ENCODE assay signal across 1 cellular context in the genomic region with DNA sequence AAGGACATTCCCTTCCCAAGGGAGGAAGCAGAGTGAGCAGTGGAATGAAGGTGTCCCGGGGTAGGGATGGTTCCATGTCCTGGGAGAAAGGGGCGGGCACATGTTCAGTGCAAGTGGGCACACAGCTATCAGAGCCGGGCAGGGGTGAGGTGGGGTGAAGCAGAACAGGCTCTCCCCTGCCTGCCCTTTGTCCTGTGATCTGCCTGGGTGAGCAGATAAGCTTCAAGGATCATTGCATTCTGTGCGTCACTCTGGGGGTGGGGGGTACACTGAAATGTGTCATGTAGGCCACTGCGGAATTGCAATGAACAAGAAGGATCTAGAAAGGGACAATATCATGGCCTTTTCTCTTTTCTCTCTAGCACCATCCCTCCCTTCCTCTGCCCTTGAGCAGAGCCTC.
TF ChIP-seq lines count a peak whose summit lies in the region.

No MANE protein-coding gene starts in this region.

TF ChIP-seq in K562, 482 proteins besides CTCF, POLR2A, EP300 and RAD21 (continued from another document):
- TF ChIP-seq, protein P1, sequence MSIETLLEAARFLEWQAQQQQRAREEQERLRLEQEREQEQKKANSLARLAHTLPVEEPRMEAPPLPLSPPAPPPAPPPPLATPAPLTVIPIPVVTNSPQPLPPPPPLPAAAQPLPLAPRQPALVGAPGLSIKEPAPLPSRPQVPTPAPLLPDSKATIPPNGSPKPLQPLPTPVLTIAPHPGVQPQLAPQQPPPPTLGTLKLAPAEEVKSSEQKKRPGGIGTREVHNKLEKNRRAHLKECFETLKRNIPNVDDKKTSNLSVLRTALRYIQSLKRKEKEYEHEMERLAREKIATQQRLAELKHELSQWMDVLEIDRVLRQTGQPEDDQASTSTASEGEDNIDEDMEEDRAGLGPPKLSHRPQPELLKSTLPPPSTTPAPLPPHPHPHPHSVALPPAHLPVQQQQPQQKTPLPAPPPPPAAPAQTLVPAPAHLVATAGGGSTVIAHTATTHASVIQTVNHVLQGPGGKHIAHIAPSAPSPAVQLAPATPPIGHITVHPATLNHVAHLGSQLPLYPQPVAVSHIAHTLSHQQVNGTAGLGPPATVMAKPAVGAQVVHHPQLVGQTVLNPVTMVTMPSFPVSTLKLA (conservative IDR thresholded peaks at IDR 0.05): peak in 1 of 2 experiments; percentile 27; a peak in 1 of 4 replicates
- TF ChIP-seq ZNF707 (CRISPR knock-in tag; conservative IDR thresholded peaks at IDR 0.05) (no peak), CBX2 (IDR thresholded peaks at IDR 0.05; ENCODE audit: insufficient read depth, low read length, poor library complexity, severe bottlenecking) (no peak), HNRNPL (IDR thresholded peaks at IDR 0.05; ENCODE audit: low read depth, low read length) (no peak), ZFP30 (CRISPR knock-in tag; IDR thresholded peaks at IDR 0.05; ENCODE audit: borderline replicate concordance) (no peak), ZNF764 (CRISPR knock-in tag; IDR thresholded peaks at IDR 0.05; ENCODE audit: low read depth) (no peak), BCL6 (CRISPR knock-in tag; IDR thresholded peaks at IDR 0.05) (no peak), OTX1 (CRISPR knock-in tag; IDR thresholded peaks at IDR 0.05) (no peak), HNRNPK (IDR thresholded peaks at IDR 0.05; ENCODE audit: low read depth, low read length, poor library complexity, severe bottlenecking) (no peak)
- TF ChIP-seq, protein P2, sequence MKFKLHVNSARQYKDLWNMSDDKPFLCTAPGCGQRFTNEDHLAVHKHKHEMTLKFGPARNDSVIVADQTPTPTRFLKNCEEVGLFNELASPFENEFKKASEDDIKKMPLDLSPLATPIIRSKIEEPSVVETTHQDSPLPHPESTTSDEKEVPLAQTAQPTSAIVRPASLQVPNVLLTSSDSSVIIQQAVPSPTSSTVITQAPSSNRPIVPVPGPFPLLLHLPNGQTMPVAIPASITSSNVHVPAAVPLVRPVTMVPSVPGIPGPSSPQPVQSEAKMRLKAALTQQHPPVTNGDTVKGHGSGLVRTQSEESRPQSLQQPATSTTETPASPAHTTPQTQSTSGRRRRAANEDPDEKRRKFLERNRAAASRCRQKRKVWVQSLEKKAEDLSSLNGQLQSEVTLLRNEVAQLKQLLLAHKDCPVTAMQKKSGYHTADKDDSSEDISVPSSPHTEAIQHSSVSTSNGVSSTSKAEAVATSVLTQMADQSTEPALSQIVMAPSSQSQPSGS (CRISPR knock-in tag; IDR thresholded peaks at IDR 0.05): no peak
- TF ChIP-seq, protein P3, sequence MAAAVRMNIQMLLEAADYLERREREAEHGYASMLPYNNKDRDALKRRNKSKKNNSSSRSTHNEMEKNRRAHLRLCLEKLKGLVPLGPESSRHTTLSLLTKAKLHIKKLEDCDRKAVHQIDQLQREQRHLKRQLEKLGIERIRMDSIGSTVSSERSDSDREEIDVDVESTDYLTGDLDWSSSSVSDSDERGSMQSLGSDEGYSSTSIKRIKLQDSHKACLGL (CRISPR knock-in tag; IDR thresholded peaks at IDR 0.05; ENCODE audit: borderline replicate concordance, poor library complexity, severe bottlenecking): no peak
- TF ChIP-seq, protein P4, sequence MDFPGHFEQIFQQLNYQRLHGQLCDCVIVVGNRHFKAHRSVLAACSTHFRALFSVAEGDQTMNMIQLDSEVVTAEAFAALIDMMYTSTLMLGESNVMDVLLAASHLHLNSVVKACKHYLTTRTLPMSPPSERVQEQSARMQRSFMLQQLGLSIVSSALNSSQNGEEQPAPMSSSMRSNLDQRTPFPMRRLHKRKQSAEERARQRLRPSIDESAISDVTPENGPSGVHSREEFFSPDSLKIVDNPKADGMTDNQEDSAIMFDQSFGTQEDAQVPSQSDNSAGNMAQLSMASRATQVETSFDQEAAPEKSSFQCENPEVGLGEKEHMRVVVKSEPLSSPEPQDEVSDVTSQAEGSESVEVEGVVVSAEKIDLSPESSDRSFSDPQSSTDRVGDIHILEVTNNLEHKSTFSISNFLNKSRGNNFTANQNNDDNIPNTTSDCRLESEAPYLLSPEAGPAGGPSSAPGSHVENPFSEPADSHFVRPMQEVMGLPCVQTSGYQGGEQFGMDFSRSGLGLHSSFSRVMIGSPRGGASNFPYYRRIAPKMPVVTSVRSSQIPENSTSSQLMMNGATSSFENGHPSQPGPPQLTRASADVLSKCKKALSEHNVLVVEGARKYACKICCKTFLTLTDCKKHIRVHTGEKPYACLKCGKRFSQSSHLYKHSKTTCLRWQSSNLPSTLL (IDR thresholded peaks at IDR 0.05): no peak
